23 cellular contexts compared by ENCODE assay signal in the genomic region with DNA sequence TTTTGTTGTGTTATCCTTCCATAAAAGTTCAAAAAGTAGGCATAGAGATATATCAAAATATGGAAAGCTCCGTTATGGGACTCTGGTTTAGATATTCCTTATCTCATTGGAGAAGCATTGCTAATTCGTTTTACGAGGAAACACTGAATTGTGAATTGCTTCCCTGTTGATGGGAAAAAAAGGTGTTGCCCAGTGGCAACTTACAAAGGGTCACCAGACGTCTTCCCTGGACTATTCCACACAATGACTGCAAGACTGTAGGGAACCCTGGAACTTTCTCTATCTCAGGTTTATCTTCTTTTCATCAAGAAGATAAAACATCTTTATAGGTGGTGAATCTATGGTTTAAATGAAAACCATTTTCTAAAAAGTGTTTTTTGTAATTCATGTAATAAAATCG.
A peak's percentile ranks its signal among the peaks of the same experiment; 100 is the strongest.
DNase-seq lines count a peak whose midpoint lies in the region; ATAC-seq and TF ChIP-seq lines count a peak whose summit lies in the region.
"Had no signal": no experiment of that assay in that cellular context is flagged by ENCODE, and none has a peak within 500 bp of the region (broad histone marks: within the 10 kb centered on the region; RNA-seq: fewer than 3 reads in every experiment).

No MANE protein-coding gene starts in this region.

- H3K4me3 ChIP-seq in BLaER1 treated with 17β-estradiol and CSF1 and Interleukin-3, amounts not matched to agents 10 nM and 100 nM = peak overlapping the region in 3 of 10 experiments; percentile 18 to 33 (median 18); a peak in 2 of 20 replicates
- H3K4me3 ChIP-seq in lower lobe of right lung (no peak overlapping the region), skeletal muscle tissue (ENCODE audit: low read length in 3 of 3) (peak overlapping the region in 1 of 3 donors; percentile 7), body of pancreas (no peak overlapping the region)
- H3K4me3 ChIP-seq: mucosa of descending colon, neural progenitor cell, psoas muscle, smooth muscle cell had no signal

- H3K36me3 ChIP-seq in BLaER1 treated with 17β-estradiol and CSF1 and Interleukin-3, amounts not matched to agents 10 nM and 100 nM = no peaks in the 10 kb centered on the region
- no peaks in the 10 kb centered on the region for H3K36me3 ChIP-seq in lower lobe of right lung
- H3K36me3 ChIP-seq in skeletal muscle tissue (ENCODE audit: control insufficient read depth in 3 of 3, insufficient read depth in 3 of 3, low read length in 3 of 3) = no peaks in the 10 kb centered on the region
- H3K36me3 ChIP-seq in body of pancreas (replicated peaks in 1 of 2; ENCODE audit: insufficient read depth in 1 of 2, low read depth in 2 of 2) = no peaks in the 10 kb centered on the region

- no peak for TF ChIP-seq POLR2A in body of pancreas (IDR thresholded peaks at IDR 0.05)

- peak overlapping the region; percentile 30 to 73 (median 61); a peak in 21 of 22 replicates for H3K4me2 ChIP-seq in BLaER1 treated with 17β-estradiol and CSF1 and Interleukin-3, amounts not matched to agents 10 nM and 100 nM
- H3K4me2 ChIP-seq: neural progenitor cell, smooth muscle cell had no signal

- peaks cover 0 to 8% (median 0%) of the 10 kb centered on the region in 11 experiments; a peak in 4 of 22 replicates for H3K9me3 ChIP-seq in BLaER1 treated with 17β-estradiol and CSF1 and Interleukin-3, amounts not matched to agents 10 nM and 100 nM (replicated peaks in 1 of 11)
- H3K9me3 ChIP-seq in lower lobe of right lung (no peaks in the 10 kb centered on the region), skeletal muscle tissue (ENCODE audit: control insufficient read depth in 3 of 3, low read length in 3 of 3) (no peaks in the 10 kb centered on the region), body of pancreas (no peaks in the 10 kb centered on the region)
- H3K9me3 ChIP-seq: mucosa of descending colon, psoas muscle had no signal

- no peak for ATAC-seq in lower lobe of right lung
- ATAC-seq in body of pancreas = no peak
- ATAC-seq: activated T-cell treated with anti-CD3 and anti-CD28 coated beads, Interleukin-2, amount 50 U/mL, for 72 hours; mucosa of descending colon; psoas muscle; stimulated activated effector memory CD8-positive, alpha-beta T cell treated with anti-CD3 and anti-CD28 coated beads, Interleukin-12 subunit alpha, Interleukin-12 subunit beta, amount 100 ng/mL, for 72 hours had no signal

- intact Hi-C loops in lower lobe of right lung (cut with DNase I) (no loop called here), body of pancreas (cut with DNase I) (no loop called here)

- H3K27ac ChIP-seq in BLaER1 treated with 17β-estradiol and CSF1 and Interleukin-3, amounts not matched to agents 10 nM and 100 nM = no peak overlapping the region
- H3K27ac ChIP-seq in lower lobe of right lung (peak overlapping the region; percentile 68), skeletal muscle tissue (ENCODE audit: low read depth, low read length) (peak overlapping the region; percentile 75), body of pancreas (peak overlapping the region in 2 of 4 donors; percentile 23 to 62)
- H3K27ac ChIP-seq: neural progenitor cell, psoas muscle had no signal

- no peak for TF ChIP-seq CTCF in lower lobe of right lung (IDR thresholded peaks at IDR 0.05)
- no peak for TF ChIP-seq CTCF in body of pancreas (IDR thresholded peaks at IDR 0.05)

- H3K27me3 ChIP-seq in BLaER1 treated with 17β-estradiol and CSF1 and Interleukin-3, amounts not matched to agents 10 nM and 100 nM = peaks cover 53 to 96% (median 91%) of the 10 kb centered on the region in 11 experiments
- H3K27me3 ChIP-seq in lower lobe of right lung (ENCODE audit: low read depth) (no peaks in the 10 kb centered on the region), skeletal muscle tissue (ENCODE audit: control insufficient read depth in 3 of 3, insufficient read depth in 3 of 3, low read length in 3 of 3) (no peaks in the 10 kb centered on the region), body of pancreas (no peaks in the 10 kb centered on the region)
- H3K27me3 ChIP-seq: neural progenitor cell had no signal

- H3K4me1 ChIP-seq in BLaER1 treated with 17β-estradiol and CSF1 and Interleukin-3, amounts not matched to agents 10 nM and 100 nM = peaks cover 0 to 38% (median 20%) of the 10 kb centered on the region in 10 experiments; a peak in 16 of 20 replicates
- H3K4me1 ChIP-seq in lower lobe of right lung = peaks cover 6% of the 10 kb centered on the region
- no peaks in the 10 kb centered on the region for H3K4me1 ChIP-seq in skeletal muscle tissue (ENCODE audit: control insufficient read depth in 3 of 3, insufficient read depth in 3 of 3, low read length in 3 of 3)
- peaks cover 9% of the 10 kb centered on the region for H3K4me1 ChIP-seq in body of pancreas
- H3K4me1 ChIP-seq: neural progenitor cell, psoas muscle had no signal

- peaks cover 0 to 7% (median 0%) of the 10 kb centered on the region in 11 experiments; a peak in 1 of 22 replicates for H4K20me1 ChIP-seq in BLaER1 treated with 17β-estradiol and CSF1 and Interleukin-3, amounts not matched to agents 10 nM and 100 nM

- WGBS in body of pancreas, 2 donors = 70% methylated on average over 5 of the region's 5 CpGs

- no peak overlapping the region for H3K9ac ChIP-seq in BLaER1 treated with 17β-estradiol and CSF1 and Interleukin-3, amounts not matched to agents 10 nM and 100 nM
- no peak overlapping the region for H3K9ac ChIP-seq in skeletal muscle tissue (ENCODE audit: low read depth in 1 of 3, low read length in 3 of 3)
- H3K9ac ChIP-seq: neural progenitor cell had no signal

- peak; percentile 62 for DNase-seq in dermis blood vessel endothelial cell
- DNase-seq in lower lobe of right lung = no peak
- DNase-seq in body of pancreas = no peak
- DNase-seq in NCI-H1436 (lab: John Stamatoyannopoulos, UW) = no peak
- DNase-seq in HK-2 (ENCODE audit: unreplicated experiment) = no peak
- DNase-seq: activated CD4-positive, alpha-beta T cell treated with anti-CD3 and anti-CD28 coated beads for 4 hours; activated naive CD4-positive, alpha-beta T cell treated with anti-CD3 and anti-CD28 coated beads, Interleukin-2, amount 10 ng/mL, durations not matched to agents 7 days and 5 days; activated T-cell treated with anti-CD3 and anti-CD28 coated beads, Interleukin-2, amount 50 U/mL, for 72 hours; CD4-positive, CD25-positive, alpha-beta regulatory T cell; central memory CD4-positive, alpha-beta T cell; H9; Karpas-422; mucosa of descending colon; NCI-H1694 treated with DMSO at 0.1 percent for 48 hours; NCI-H2171 treated with DMSO at 0.1 percent for 48 hours; NCI-H524 treated with DMSO at 0.1 percent for 48 hours; psoas muscle; T-helper 1 cell had no signal

Comparison
In these comparisons a context has a peak if more than half of its experiments do, and no peak if none do; other contexts are left out.
1. H3K27ac ChIP-seq: peak in lower lobe of right lung (single experiment) and skeletal muscle tissue (single experiment); none in BLaER1 treated with 17β-estradiol and CSF1 and Interleukin-3, amounts not matched to agents 10 nM and 100 nM (0 of 11).